In the genomic region with DNA sequence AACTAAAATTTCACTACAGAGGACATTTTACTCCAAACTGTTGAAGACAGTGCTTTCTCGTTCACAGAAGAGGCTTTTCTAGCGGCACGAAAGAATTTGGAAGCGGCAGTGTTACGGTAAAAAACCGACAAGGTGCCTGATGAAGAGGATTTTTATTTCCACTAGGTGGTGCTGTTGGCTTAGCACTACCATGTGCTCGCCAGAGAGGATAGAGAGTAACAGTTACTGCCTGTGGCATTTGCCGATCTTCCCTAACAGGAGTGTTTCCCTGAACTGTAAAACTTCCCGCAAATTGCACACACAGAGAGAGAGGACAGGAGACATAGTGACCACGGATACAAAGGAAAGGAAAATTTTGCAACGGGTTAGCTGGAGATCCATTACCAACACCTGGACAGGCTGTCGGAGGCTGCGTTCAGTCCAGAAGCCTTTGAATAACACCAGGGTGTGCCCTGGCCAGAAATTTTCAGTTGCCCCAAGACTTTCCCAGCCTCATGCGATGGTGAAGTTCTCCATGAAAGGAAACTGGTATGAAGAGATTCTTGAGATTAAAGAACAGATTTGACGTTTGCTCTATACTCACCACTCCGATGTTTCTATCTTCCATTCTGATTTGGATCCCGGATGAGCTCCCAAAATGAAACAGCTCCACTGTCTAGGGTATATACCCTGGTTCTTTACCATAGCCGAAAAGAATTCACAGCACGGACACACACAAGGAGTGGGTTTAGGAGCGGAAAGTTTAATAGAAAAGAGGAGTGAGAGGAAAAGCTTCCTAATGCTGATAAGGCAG, we compare ENCODE assay signal across 9 cellular contexts. TPM values are rescaled to one million over a fixed set of nuclear protein-coding genes. Genes with fewer than 3 reads are reported as not detected.
A peak's percentile ranks its signal among the peaks of the same experiment; 100 is the strongest.
DNase-seq lines count a peak whose midpoint lies in the region; ATAC-seq, FAIRE-seq and TF ChIP-seq lines count a peak whose summit lies in the region.
"Had no signal": no experiment of that assay in that cellular context is flagged by ENCODE, and none has a peak within 500 bp of the region (broad histone marks: within the 10 kb centered on the region; RNA-seq: fewer than 3 reads in every experiment).

No MANE protein-coding gene starts in this region.

- no peaks in the 10 kb centered on the region for H3K36me3 ChIP-seq in naive thymus-derived CD4-positive, alpha-beta T cell (ENCODE audit: control insufficient read depth in 2 of 3, insufficient read depth in 3 of 3, low read length in 3 of 3)

- peak; percentile 29 for DNase-seq in CMK (ENCODE audit: low read depth)
- peak; percentile 47 for DNase-seq in H54 (ENCODE audit: insufficient read length, low spot score)
- DNase-seq in NCI-H526 (lab: John Stamatoyannopoulos, UW): peak; percentile 87 to 90
- DNase-seq in central memory CD4-positive, alpha-beta T cell: peak; percentile 14
- DNase-seq in naive thymus-derived CD4-positive, alpha-beta T cell: peak in 3 of 9 donors; percentile 10 to 20 (median 13)
- no peak for DNase-seq in posterior vena cava (ENCODE audit: low spot score)

- no peak overlapping the region for H3K27ac ChIP-seq in naive thymus-derived CD4-positive, alpha-beta T cell (ENCODE audit: low read depth, low read length)
- H3K27ac ChIP-seq: SK-N-MC had no signal

- peak overlapping the region in 1 of 9 donors; percentile 39 for H3K27ac Mint-ChIP-seq in naive thymus-derived CD4-positive, alpha-beta T cell

- peaks cover 4 to 33% (median 8%) of the 10 kb centered on the region in 5 donors for H3K27me3 Mint-ChIP-seq in naive thymus-derived CD4-positive, alpha-beta T cell

- peaks cover 0 to 13% (median 0%) of the 10 kb centered on the region in 3 experiments for H3K9me3 ChIP-seq in naive thymus-derived CD4-positive, alpha-beta T cell (ENCODE audit: control insufficient read depth in 2 of 3, low read length in 3 of 3)

- peaks cover 0 to 7% (median 4%) of the 10 kb centered on the region in 5 donors for H3K36me3 Mint-ChIP-seq in naive thymus-derived CD4-positive, alpha-beta T cell

- FAIRE-seq in H54 (lab: Jason Lieb, UNC): peak; percentile 55

- TF ChIP-seq POLR2A in H54 (IDR thresholded peaks at IDR 0.05; ENCODE audit: low read depth, low read length): no peak

- intact Hi-C loops in naive thymus-derived CD4-positive, alpha-beta T cell (cut with micrococcal nuclease): loop anchor here (1.0 to 5.0 kb wide), 3 partner anchors 73 to 125 kb away; no protein-coding TSS in a partner anchor
- intact Hi-C loops in posterior vena cava (cut with DNase I): no loop called here

- H3K27me3 ChIP-seq in naive thymus-derived CD4-positive, alpha-beta T cell (ENCODE audit: control insufficient read depth in 2 of 2, insufficient read depth in 2 of 2, low read length in 2 of 2): peaks cover 0 to 3% of the 10 kb centered on the region in 2 donors

- CTCF ChIA-PET in naive thymus-derived CD4-positive, alpha-beta T cell (lab: Charles Lee): interaction anchor here (0.6 to 2.7 kb wide), 6 partner anchors 10 to 315 kb away, joined by 3 to 9 read pairs (median 4); no protein-coding TSS in a partner anchor

- H3K9me3 Mint-ChIP-seq in naive thymus-derived CD4-positive, alpha-beta T cell: peaks cover 0 to 20% (median 10%) of the 10 kb centered on the region in 11 donors

- H3K4me3 Mint-ChIP-seq in naive thymus-derived CD4-positive, alpha-beta T cell: no peak overlapping the region

- no peak overlapping the region for H3K4me3 ChIP-seq in naive thymus-derived CD4-positive, alpha-beta T cell (ENCODE audit: low read length)
- H3K4me3 ChIP-seq: SK-N-MC had no signal

- POLR2A ChIA-PET in naive thymus-derived CD4-positive, alpha-beta T cell (lab: Charles Lee): no interaction called here

- peak; percentile 60 for ATAC-seq in naive thymus-derived CD4-positive, alpha-beta T cell
- ATAC-seq in HG03432 (IDR thresholded peaks at IDR 0.05; ENCODE audit: unreplicated experiment) (no peak), HG03039 (IDR thresholded peaks at IDR 0.05; ENCODE audit: unreplicated experiment) (no peak)

- H3K4me1 ChIP-seq in naive thymus-derived CD4-positive, alpha-beta T cell (ENCODE audit: control insufficient read depth in 2 of 2, insufficient read depth in 2 of 2, low read length in 2 of 2): no peaks in the 10 kb centered on the region

- peaks cover 0 to 21% (median 0%) of the 10 kb centered on the region in 7 donors for H3K4me1 Mint-ChIP-seq in naive thymus-derived CD4-positive, alpha-beta T cell

RNA-seq across cellular contexts. Expression of gene HLA-DPB1, which starts 48.1 kb away (rescaled TPM):
- total RNA-seq in naive thymus-derived CD4-positive, alpha-beta T cell: 100 to 1,000 TPM in 1 of 5 experiments, 10 to 100 TPM in 4; 13.7 to 308 (median 43.3) TPM
- polyA plus RNA-seq in naive thymus-derived CD4-positive, alpha-beta T cell: 10 to 100 TPM; 24.9 to 87.6 TPM
- 10 to 100 TPM; 37.4 to 63.9 TPM for total RNA-seq in posterior vena cava

RNA-seq across cellular contexts. Expression of gene HLA-DPA1, which starts 50.5 kb away (rescaled TPM):
- total RNA-seq in naive thymus-derived CD4-positive, alpha-beta T cell: 100 to 1,000 TPM in 2 of 5 experiments, 10 to 100 TPM in 3; 20.2 to 295 (median 45.6) TPM
- 10 to 100 TPM; 21.1 to 67.0 TPM for polyA plus RNA-seq in naive thymus-derived CD4-positive, alpha-beta T cell
- 10 to 100 TPM; 44.4 to 84.9 TPM for total RNA-seq in posterior vena cava

Comparison
In these comparisons a context has a peak if more than half of its experiments do, and no peak if none do; other contexts are left out.
1. intact Hi-C loops: an anchor here in naive thymus-derived CD4-positive, alpha-beta T cell (1.0 to 5.0 kb wide); none called in posterior vena cava.